Comparison of ENCODE assay signal across 16 cellular contexts in genomic region chr2:172829229-172829628, GRCh38.
DNase-seq lines count a peak whose midpoint lies in the region; ATAC-seq and TF ChIP-seq lines count a peak whose summit lies in the region.
"Had no signal": no experiment of that assay in that cellular context is flagged by ENCODE, and none has a peak within 500 bp of the region (broad histone marks: within the 10 kb centered on the region; RNA-seq: fewer than 3 reads in every experiment).

No MANE protein-coding gene starts in this region.

- no peak for TF ChIP-seq CTCF in prostate gland (IDR thresholded peaks at IDR 0.05)

- no peak for TF ChIP-seq POLR2A in prostate gland (IDR thresholded peaks at IDR 0.05)

- H3K4me3 ChIP-seq in prostate gland: no peak overlapping the region
- H3K4me3 ChIP-seq: lung, skin epidermis, stomach had no signal

- no peaks in the 10 kb centered on the region for H3K27me3 ChIP-seq in prostate gland (replicated peaks; ENCODE audit: insufficient read depth)
- H3K27me3 ChIP-seq: stomach had no signal

- ATAC-seq in GM21528 (IDR thresholded peaks at IDR 0.05; ENCODE audit: low FRiP score, unreplicated experiment): no peak
- ATAC-seq: activated CD8-positive, alpha-beta memory T cell treated with anti-CD3 and anti-CD28 coated beads, Interleukin-2, amount 10 ng/mL, durations not matched to agents 7 days and 5 days; Right ventricle myocardium inferior had no signal

- intact Hi-C loops in prostate gland (cut with DNase I): no loop called here

- H3K27ac ChIP-seq in prostate gland: no peak overlapping the region
- H3K27ac ChIP-seq: skin epidermis, stomach had no signal

- H3K36me3 ChIP-seq in prostate gland: no peaks in the 10 kb centered on the region
- H3K36me3 ChIP-seq: stomach had no signal

- DNase-seq in GM04504 (ENCODE audit: low read depth): peak; percentile 21
- peak; percentile 8 for DNase-seq in RKO (ENCODE audit: low spot score)
- peak; percentile 50 for DNase-seq in dermis blood vessel endothelial cell
- DNase-seq in non-pigmented ciliary epithelial cell (ENCODE audit: low read depth): peak; percentile 87
- no peak for DNase-seq in NCI-H1436 (lab: John Stamatoyannopoulos, UW)
- no peak for DNase-seq in prostate gland (ENCODE audit: low spot score)
- DNase-seq: activated CD8-positive, alpha-beta memory T cell treated with anti-CD3 and anti-CD28 coated beads, Interleukin-2, amount 10 ng/mL, durations not matched to agents 7 days and 5 days; activated naive CD4-positive, alpha-beta T cell; hippocampal formation; NCI-H526; nucleus accumbens; stomach had no signal

- no peaks in the 10 kb centered on the region for H3K4me1 ChIP-seq in prostate gland (replicated peaks)
- H3K4me1 ChIP-seq: stomach had no signal

- 74% methylated on average over 7 of the region's 7 CpGs for WGBS in prostate gland

- no peaks in the 10 kb centered on the region for H3K9me3 ChIP-seq in prostate gland
- H3K9me3 ChIP-seq: stomach had no signal

Comparison
In these comparisons a context has a peak if more than half of its experiments do, and no peak if none do; other contexts are left out.
1. DNase-seq: peak in GM04504 (single experiment), RKO (single experiment), dermis blood vessel endothelial cell (single experiment) and non-pigmented ciliary epithelial cell (single experiment); none in NCI-H1436 (single experiment) and prostate gland (single experiment).